17 cellular contexts compared by ENCODE assay signal in genomic region chr15:96789999-96790398, GRCh38.
"Had no signal": no experiment of that assay in that cellular context is flagged by ENCODE, and none has a peak within 500 bp of the region (broad histone marks: within the 10 kb centered on the region; RNA-seq: fewer than 3 reads in every experiment).

No MANE protein-coding gene starts in this region.

- H3K4me3 ChIP-seq: hepatocyte, skin epidermis, thyroid gland had no signal

- H3K9me3 Mint-ChIP-seq: activated CD4-positive, alpha-beta memory T cell treated with anti-CD3 and anti-CD28 coated beads, Interleukin-2, amount 10 ng/mL, durations not matched to agents 7 days and 5 days; nephron had no signal

- H3K27ac ChIP-seq: hepatocyte, skin epidermis, thyroid gland had no signal

- ATAC-seq: left ventricle myocardium superior; right cardiac atrium; stimulated activated naive B cell treated with anti-CD40 and anti-IgM and Interleukin-4, amounts not matched to agents 10 μg/mL and 1 μg/mL and 100 μg/mL, for 72 hours; WTC11 had no signal

- H3K27me3 Mint-ChIP-seq: activated CD4-positive, alpha-beta memory T cell treated with anti-CD3 and anti-CD28 coated beads, Interleukin-2, amount 10 ng/mL, durations not matched to agents 7 days and 5 days; activated naive CD8-positive, alpha-beta T cell; stimulated activated naive B cell treated with anti-CD40 and anti-IgM and Interleukin-4, amounts not matched to agents 10 μg/mL and 1 μg/mL and 100 μg/mL, for 72 hours had no signal

- H3K9me3 ChIP-seq: thyroid gland had no signal

- DNase-seq: activated CD4-positive, alpha-beta memory T cell treated with anti-CD3 and anti-CD28 coated beads, Interleukin-2, amount 10 ng/mL, durations not matched to agents 7 days and 5 days; activated CD4-positive, alpha-beta T cell treated with anti-CD3 and anti-CD28 coated beads for 4 hours; activated gamma-delta T cell treated with Interleukin-2 at 50 U/mL for 16 hours; amniotic stem cell; kidney; left ventricle myocardium superior; mesendoderm; right cardiac atrium; stimulated activated CD4-positive, alpha-beta T cell treated with anti-CD3 and anti-CD28 coated beads, Interleukin-15, amount 100 ng/mL, for 24 hours; stimulated activated CD4-positive, alpha-beta T cell treated with anti-CD3 and anti-CD28 coated beads, Interleukin-4, amount 100 ng/mL, for 1 hour; stimulated activated naive B cell treated with anti-CD40 and anti-IgM and Interleukin-4, amounts not matched to agents 10 μg/mL and 1 μg/mL and 100 μg/mL, for 72 hours; thyroid gland had no signal

- H3K4me1 ChIP-seq: thyroid gland had no signal

- H3K4me3 Mint-ChIP-seq: activated CD4-positive, alpha-beta memory T cell treated with anti-CD3 and anti-CD28 coated beads, Interleukin-2, amount 10 ng/mL, durations not matched to agents 7 days and 5 days; activated naive CD8-positive, alpha-beta T cell; nephron; stimulated activated naive B cell treated with anti-CD40 and anti-IgM and Interleukin-4, amounts not matched to agents 10 μg/mL and 1 μg/mL and 100 μg/mL, for 72 hours; WTC11 had no signal

- H3K36me3 ChIP-seq: thyroid gland had no signal

- H3K27me3 ChIP-seq: hepatocyte, thyroid gland had no signal

- H3K36me3 Mint-ChIP-seq: activated naive CD8-positive, alpha-beta T cell; stimulated activated naive B cell treated with anti-CD40 and anti-IgM and Interleukin-4, amounts not matched to agents 10 μg/mL and 1 μg/mL and 100 μg/mL, for 72 hours; WTC11 had no signal

- H3K4me1 Mint-ChIP-seq: activated CD4-positive, alpha-beta memory T cell treated with anti-CD3 and anti-CD28 coated beads, Interleukin-2, amount 10 ng/mL, durations not matched to agents 7 days and 5 days; nephron; stimulated activated naive B cell treated with anti-CD40 and anti-IgM and Interleukin-4, amounts not matched to agents 10 μg/mL and 1 μg/mL and 100 μg/mL, for 72 hours; WTC11 had no signal
